In the genomic region with DNA sequence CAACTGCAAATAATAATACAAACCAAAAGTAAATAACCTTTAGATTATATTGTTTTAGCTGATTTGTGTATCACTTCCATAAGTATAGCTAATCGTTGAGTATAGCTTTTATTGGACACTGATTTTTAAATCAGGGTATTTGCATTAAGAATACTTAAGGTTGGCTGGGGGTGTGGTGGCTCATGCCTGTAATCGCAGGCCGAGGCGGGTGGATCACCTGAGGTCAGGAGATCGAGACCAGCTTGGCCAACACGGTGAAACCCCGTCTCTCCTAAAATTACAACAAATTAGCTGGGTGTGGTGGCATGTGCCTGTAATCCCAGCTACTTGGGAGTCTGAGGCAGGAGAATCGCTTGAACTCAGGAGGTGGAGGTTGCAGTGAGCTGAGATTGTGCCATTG, we compare ENCODE assay signal across 8 cellular contexts.
DNase-seq lines count a peak whose midpoint lies in the region; ATAC-seq and TF ChIP-seq lines count a peak whose summit lies in the region.
"Not testable (repeated sequence)": the region's sequence is repeated elsewhere in the genome, so short reads cannot be mapped to it uniquely, and the experiment has no call there.

No MANE protein-coding gene starts in this region.

- H2AK9ac ChIP-seq in IMR-90 (replicated peaks; ENCODE audit: low read depth, low read length, poor library complexity), result not testable (repeated sequence)

- not testable (repeated sequence) for H4K91ac ChIP-seq in IMR-90 (ENCODE audit: insufficient read depth, low read depth, low read length); mesenchymal stem cell (ENCODE audit: low read length); trophoblast cell (ENCODE audit: low read depth, low read length)

- not testable (repeated sequence) for H2AFZ ChIP-seq in IMR-90 (replicated peaks; ENCODE audit: low read length, poor library complexity); hepatocyte; mesenchymal stem cell (ENCODE audit: low read depth, low read length); trophoblast cell (ENCODE audit: insufficient read depth, low read length, poor library complexity)

- H4K5ac ChIP-seq in IMR-90 (ENCODE audit: low read depth, low read length), result not testable (repeated sequence)

- DNase-seq in IMR-90; epithelial cell of prostate (ENCODE audit: low read depth, low spot score); hepatocyte (ENCODE audit: low spot score); mesenchymal stem cell; upper lobe of left lung; vagina (ENCODE audit: extremely low spot score in 2 of 2): not testable (repeated sequence)
- peak; percentile 78 to 80 for DNase-seq in trophoblast cell

- H3K27ac ChIP-seq in IMR-90 (ENCODE audit: insufficient read depth, low read length) (peak overlapping the region; percentile 33; the same call in 1 of the 2 replicates), VCaP (peak overlapping the region; percentile 36; the same call in 1 of the 2 replicates), epithelial cell of prostate (peak overlapping the region; percentile 24), hepatocyte (peak overlapping the region; percentile 2), upper lobe of left lung (peak overlapping the region; percentile 2 to 69 (median 51)), vagina (peak overlapping the region; percentile 1)
- H3K27ac ChIP-seq in mesenchymal stem cell (ENCODE audit: low read length, poor library complexity, severe bottlenecking); trophoblast cell (ENCODE audit: low read depth, low read length): not testable (repeated sequence)

- not testable (repeated sequence) for H3K4me2 ChIP-seq in IMR-90 (ENCODE audit: low read depth, low read length); hepatocyte; mesenchymal stem cell (ENCODE audit: low read length, poor library complexity, severe bottlenecking); trophoblast cell (ENCODE audit: low read length)

- not testable (repeated sequence) for H3K56ac ChIP-seq in IMR-90 (ENCODE audit: extremely low read depth, insufficient read depth, low read length)

- H3K9me1 ChIP-seq in IMR-90 (ENCODE audit: insufficient read depth, low read length), result not testable (repeated sequence)

- H3K4me1 ChIP-seq in IMR-90 (ENCODE audit: control insufficient read depth, insufficient read depth, low read length); hepatocyte (ENCODE audit: insufficient read depth); mesenchymal stem cell (ENCODE audit: control insufficient read depth, insufficient read depth, low read depth, low read length); trophoblast cell (ENCODE audit: control insufficient read depth in 1 of 2, insufficient read depth in 2 of 2, low read length in 2 of 2); upper lobe of left lung; vagina: not testable (repeated sequence)

- H3K4me3 ChIP-seq in IMR-90 (ENCODE audit: insufficient read depth, low read depth, low read length); hepatocyte; mesenchymal stem cell (ENCODE audit: insufficient read depth in 1 of 2, low read depth in 1 of 2, low read length in 2 of 2); trophoblast cell (ENCODE audit: low read depth, low read length); upper lobe of left lung; vagina: not testable (repeated sequence)

- H3K36me3 ChIP-seq in IMR-90 (ENCODE audit: control insufficient read depth, insufficient read depth, low read length), result peaks cover 16% of the 10 kb centered on the region
- not testable (repeated sequence) for H3K36me3 ChIP-seq in hepatocyte (replicated peaks; ENCODE audit: insufficient read depth, low read depth)
- H3K36me3 ChIP-seq in mesenchymal stem cell (ENCODE audit: control insufficient read depth in 1 of 2, insufficient read depth in 2 of 2, low read depth in 1 of 2, low read length in 2 of 2), result peaks cover 27 to 28% of the 10 kb centered on the region in 2 experiments
- H3K36me3 ChIP-seq in trophoblast cell (ENCODE audit: control insufficient read depth in 1 of 2, insufficient read depth in 2 of 2, low read length in 2 of 2), result peaks cover 13 to 16% of the 10 kb centered on the region in 2 experiments
- H3K36me3 ChIP-seq in upper lobe of left lung, result peaks cover 0 to 35% (median 15%) of the 10 kb centered on the region in 4 donors
- H3K36me3 ChIP-seq in vagina, result peaks cover 0 to 28% of the 10 kb centered on the region in 2 donors

- H2BK15ac ChIP-seq in IMR-90 (ENCODE audit: low read depth, low read length); mesenchymal stem cell (ENCODE audit: low read depth, poor library complexity, severe bottlenecking): not testable (repeated sequence)

- H2BK5ac ChIP-seq in IMR-90 (ENCODE audit: low read depth, low read length, poor library complexity, severe bottlenecking); mesenchymal stem cell (ENCODE audit: low read depth, low read length, poor library complexity, severe bottlenecking); trophoblast cell (ENCODE audit: low read depth, low read length, poor library complexity): not testable (repeated sequence)

- dilution Hi-C loops in IMR-90 (cut with HindIII; ENCODE audit: low sequenced_read_pairs, unreplicated experiment), result not testable (repeated sequence)

- not testable (repeated sequence) for TF ChIP-seq CTCF in IMR-90 (conservative IDR thresholded peaks at IDR 0.05; ENCODE audit: low read depth, low read length); VCaP (conservative IDR thresholded peaks at IDR 0.05); hepatocyte (IDR thresholded peaks at IDR 0.05; ENCODE audit: poor library complexity); upper lobe of left lung (IDR thresholded peaks at IDR 0.05); vagina (IDR thresholded peaks at IDR 0.05)

- H3K14ac ChIP-seq in IMR-90 (replicated peaks; ENCODE audit: low read depth, low read length); mesenchymal stem cell (ENCODE audit: low read length in 2 of 2); trophoblast cell (ENCODE audit: low read length): not testable (repeated sequence)

- ATAC-seq in IMR-90 (ENCODE audit: low read depth); upper lobe of left lung (ENCODE audit: low FRiP score in 2 of 2): not testable (repeated sequence)

- H2BK120ac ChIP-seq in IMR-90 (ENCODE audit: low read depth, low read length); mesenchymal stem cell (ENCODE audit: low read depth, low read length); trophoblast cell (ENCODE audit: insufficient read depth, low read length, poor library complexity): not testable (repeated sequence)

- not testable (repeated sequence) for H3K9ac ChIP-seq in IMR-90 (ENCODE audit: low read depth, low read length); trophoblast cell (ENCODE audit: low read length)
- peak overlapping the region; percentile 32 for H3K9ac ChIP-seq in mesenchymal stem cell (ENCODE audit: low read length)

- not testable (repeated sequence) for H3K9me2 ChIP-seq in hepatocyte (replicated peaks; ENCODE audit: insufficient read depth)

- POLR2A ChIA-PET in IMR-90 (lab: Charles Lee; ENCODE audit: unreplicated experiment), result not testable (repeated sequence)

- H3K4ac ChIP-seq in IMR-90 (ENCODE audit: low read depth, low read length); mesenchymal stem cell (ENCODE audit: low read depth in 1 of 2, low read length in 2 of 2); trophoblast cell (ENCODE audit: low read depth, low read length): not testable (repeated sequence)

- H3K79me2 ChIP-seq in hepatocyte; trophoblast cell (ENCODE audit: control insufficient read depth, insufficient read depth, low read length, poor library complexity): not testable (repeated sequence)

- H3K79me1 ChIP-seq in IMR-90 (ENCODE audit: low read depth in 1 of 2, low read length in 2 of 2); trophoblast cell (ENCODE audit: low read length): not testable (repeated sequence)
- peaks cover 10% of the 10 kb centered on the region for H3K79me1 ChIP-seq in mesenchymal stem cell (replicated peaks; ENCODE audit: low read length, poor library complexity, severe bottlenecking)

- CTCF ChIA-PET in IMR-90 (lab: Yijun Ruan, JAX), result interaction anchor here (1.0 kb wide), 1 partner anchor 21 kb away, joined by 3 read pairs; no protein-coding TSS in a partner anchor

- H2AK5ac ChIP-seq in IMR-90 (ENCODE audit: low read depth, low read length); mesenchymal stem cell (ENCODE audit: low read length, severe bottlenecking); trophoblast cell (ENCODE audit: low read length): not testable (repeated sequence)

- not testable (repeated sequence) for H3K27me3 ChIP-seq in IMR-90 (ENCODE audit: control insufficient read depth, insufficient read depth, low read length); hepatocyte; mesenchymal stem cell (ENCODE audit: control insufficient read depth in 1 of 2, insufficient read depth in 1 of 2, low read length in 2 of 2); trophoblast cell (ENCODE audit: insufficient read depth, low read length); upper lobe of left lung; vagina

- H4K12ac ChIP-seq in trophoblast cell (ENCODE audit: low read depth, low read length), result not testable (repeated sequence)

- no CpG with 5 or more reads among the region's 8 CpGs for WGBS in IMR-90 (ENCODE audit: extremely low coverage in 2 of 2, insufficient read length in 1 of 2), 2 experiments
- WGBS in hepatocyte (ENCODE audit: low lambda C conversion rate, missing lambda C conversion rate), result 97% methylated on average over 8 of the region's 8 CpGs
- WGBS in mesenchymal stem cell, result 92% methylated on average over 7 of the region's 8 CpGs
- no CpG with 5 or more reads among the region's 8 CpGs for WGBS in trophoblast cell (ENCODE audit: extremely low coverage, insufficient coverage, insufficient read length)
- WGBS in upper lobe of left lung, 2 donors, result 82 to 95% methylated on average over 8 of the region's 8 CpGs

- 0 out of 2 replicates have a peak overlapping the region, but pooled peaks have one; percentile 17 for H3K18ac ChIP-seq in IMR-90 (ENCODE audit: low read depth, low read length)
- not testable (repeated sequence) for H3K18ac ChIP-seq in mesenchymal stem cell (ENCODE audit: low read depth in 1 of 2, low read length in 2 of 2); trophoblast cell (ENCODE audit: low read length)

- not testable (repeated sequence) for H4K8ac ChIP-seq in IMR-90 (ENCODE audit: low read depth in 2 of 2, low read length in 2 of 2); mesenchymal stem cell (ENCODE audit: low read length); trophoblast cell (ENCODE audit: low read depth, low read length)

- in situ Hi-C loops in IMR-90 (cut with MboI; ENCODE audit: low sequenced_read_pairs), result not testable (repeated sequence)

- not testable (repeated sequence) for H2BK20ac ChIP-seq in IMR-90 (ENCODE audit: low read depth, low read length)

- H3K23ac ChIP-seq in IMR-90 (ENCODE audit: low read depth, low read length); mesenchymal stem cell (ENCODE audit: low read length in 2 of 2); trophoblast cell (ENCODE audit: low read length): not testable (repeated sequence)

- not testable (repeated sequence) for TF ChIP-seq EP300 in upper lobe of left lung (IDR thresholded peaks at IDR 0.05)

- intact Hi-C loops in IMR-90 (cut with micrococcal nuclease); vagina (cut with DNase I): not testable (repeated sequence)

- H2BK12ac ChIP-seq in mesenchymal stem cell (ENCODE audit: low read length in 2 of 2); trophoblast cell (ENCODE audit: low read length): not testable (repeated sequence)

- not testable (repeated sequence) for H4K20me1 ChIP-seq in IMR-90 (ENCODE audit: insufficient read depth, low read length); hepatocyte (ENCODE audit: insufficient read depth, poor library complexity, severe bottlenecking)

- TF ChIP-seq RAD21 in IMR-90 (IDR thresholded peaks at IDR 0.05; ENCODE audit: low read length), result not testable (repeated sequence)

- not testable (repeated sequence) for H3K9me3 ChIP-seq in IMR-90 (ENCODE audit: control insufficient read depth, insufficient read depth, low read length); hepatocyte (ENCODE audit: low read depth); mesenchymal stem cell (ENCODE audit: control insufficient read depth, low read length); trophoblast cell (ENCODE audit: insufficient read depth, low read depth, low read length); upper lobe of left lung; vagina

- BruUV-seq in IMR-90 (replicated peaks; lab: Mats Ljungman, UMichigan), result not testable (repeated sequence)

- TF ChIP-seq POLR2A in IMR-90 (IDR thresholded peaks at IDR 0.05; ENCODE audit: low read depth, low read length); upper lobe of left lung (IDR thresholded peaks at IDR 0.05); vagina (IDR thresholded peaks at IDR 0.05): not testable (repeated sequence)
